21 cellular contexts compared by ENCODE assay signal in genomic region chr15:56838085-56838484, GRCh38.
"Had no signal": no experiment of that assay in that cellular context is flagged by ENCODE, and none has a peak within 500 bp of the region (broad histone marks: within the 10 kb centered on the region; RNA-seq: fewer than 3 reads in every experiment).

No MANE protein-coding gene starts in this region.

- H3K27ac Mint-ChIP-seq: activated naive CD4-positive, alpha-beta T cell treated with anti-CD3 and anti-CD28 coated beads, Interleukin-2, amount 50 U/mL, for 24 hours; mesothelial cell of epicardium had no signal

- H3K36me3 ChIP-seq: breast epithelium, tibial nerve, uterus had no signal

- ATAC-seq: activated T-cell treated with anti-CD3 and anti-CD28 coated beads, Interleukin-2, amount 50 U/mL, for 72 hours; stimulated activated naive CD8-positive, alpha-beta T cell treated with anti-CD3 and anti-CD28 coated beads, Interleukin-15, Interleukin-2, amounts not matched to agents 100 U/mL and 50 U/mL, for 24 hours had no signal

- H3K4me3 Mint-ChIP-seq: activated naive CD4-positive, alpha-beta T cell treated with anti-CD3 and anti-CD28 coated beads, Interleukin-2, amount 50 U/mL, for 24 hours; activated T-cell treated with anti-CD3 and anti-CD28 coated beads, Interleukin-2, amount 50 U/mL, for 72 hours; mesothelial cell of epicardium; nephron had no signal

- FAIRE-seq: endometrium, keratinocyte had no signal

- H3K27ac ChIP-seq: breast epithelium, tibial nerve, uterus had no signal

- H3K9me3 Mint-ChIP-seq: activated naive CD4-positive, alpha-beta T cell treated with anti-CD3 and anti-CD28 coated beads, Interleukin-2, amount 50 U/mL, for 24 hours; activated T-cell treated with anti-CD3 and anti-CD28 coated beads, Interleukin-2, amount 50 U/mL, for 72 hours had no signal

- H3K4me3 ChIP-seq: breast epithelium, lung, tibial nerve, uterus had no signal

- H3K9me3 ChIP-seq: breast epithelium, tibial nerve, uterus had no signal

- DNase-seq: activated CD4-positive, alpha-beta T cell treated with anti-CD3 and anti-CD28 coated beads, Interleukin-2, amount 50 U/mL, for 4 hours; activated CD4-positive, CD25-positive, alpha-beta regulatory T cell treated with anti-CD3 and anti-CD28 coated beads, Interleukin-2, amount 50 U/mL, for 72 hours; activated effector memory CD4-positive, alpha-beta T cell treated with anti-CD3 and anti-CD28 coated beads, Interleukin-2, amount 50 U/mL, for 16 hours; activated T-cell treated with anti-CD3 and anti-CD28 coated beads, Interleukin-2, amount 50 U/mL, for 72 hours; cortex of kidney; erythroblast; foreskin melanocyte; head of caudate nucleus; nucleus accumbens; posterior cingulate gyrus; stimulated activated CD8-positive, alpha-beta memory T cell treated with anti-CD3 and anti-CD28 coated beads, Interleukin-4, amount 100 ng/mL, for 48 hours; stimulated activated naive CD8-positive, alpha-beta T cell treated with anti-CD3 and anti-CD28 coated beads, Interleukin-15, Interleukin-2, amounts not matched to agents 100 U/mL and 50 U/mL, for 24 hours; uterus had no signal

- H3K4me1 ChIP-seq: breast epithelium, tibial nerve, uterus had no signal

- H3K27me3 ChIP-seq: breast epithelium, tibial nerve, uterus had no signal
